22 cellular contexts compared by ENCODE assay signal in the genomic region with DNA sequence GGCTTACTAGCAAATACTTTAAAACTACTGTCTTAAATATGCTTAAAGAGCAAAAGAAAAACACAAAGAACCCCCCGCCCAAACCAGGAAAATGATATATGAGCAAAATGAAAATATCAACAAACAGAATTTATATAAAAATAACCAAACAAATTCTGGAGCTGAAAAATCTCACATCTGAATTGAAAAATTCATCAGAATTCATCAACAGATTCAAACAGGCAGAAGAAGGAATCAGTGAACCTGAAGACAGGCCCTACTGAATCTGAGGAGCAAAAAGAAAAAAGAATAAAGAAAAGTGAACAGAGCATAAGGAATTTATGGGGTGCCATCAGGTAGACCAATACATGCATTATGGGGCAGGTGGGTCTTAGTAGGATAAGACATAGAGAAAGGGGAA.
"Had no signal": no experiment of that assay in that cellular context is flagged by ENCODE, and none has a peak within 500 bp of the region (broad histone marks: within the 10 kb centered on the region; RNA-seq: fewer than 3 reads in every experiment).

No MANE protein-coding gene starts in this region.

- H3K36me3 ChIP-seq: colonic mucosa, esophagus muscularis mucosa, gastroesophageal sphincter, heart left ventricle, left lung, lower lobe of right lung had no signal

- H3K27me3 ChIP-seq: colonic mucosa, dorsolateral prefrontal cortex, esophagus muscularis mucosa, foreskin keratinocyte, hepatocyte, left lung had no signal

- H3K27ac ChIP-seq: colonic mucosa, dorsolateral prefrontal cortex, esophagus muscularis mucosa, foreskin keratinocyte, gastroesophageal sphincter, heart left ventricle, left lung, lower lobe of right lung had no signal

- H3K4me3 ChIP-seq: colonic mucosa, dorsolateral prefrontal cortex, esophagus muscularis mucosa, gastroesophageal sphincter, heart left ventricle, hepatocyte, left lung, lower lobe of right lung, mucosa of descending colon had no signal

- H3K4me1 ChIP-seq: colonic mucosa, esophagus muscularis mucosa, foreskin keratinocyte, gastroesophageal sphincter, heart left ventricle, left lung, lower lobe of right lung had no signal

- H3K4me1 Mint-ChIP-seq: mesothelial cell of epicardium, naive B cell had no signal

- H3K79me2 ChIP-seq: hepatocyte had no signal

- H3K27ac Mint-ChIP-seq: mesothelial cell of epicardium, naive B cell had no signal

- FAIRE-seq: endothelial cell of umbilical vein, frontal cortex, islet of Langerhans had no signal

- H3K4me2 ChIP-seq: hepatocyte had no signal

- DNase-seq: colonic mucosa; cortex of kidney; dermis blood vessel endothelial cell; dorsolateral prefrontal cortex; effector CD4-positive, alpha-beta T cell; effector memory CD4-positive, alpha-beta T cell; foreskin keratinocyte; heart left ventricle; hypothalamus; left cardiac atrium; left lung; left ventricle myocardium superior; lower lobe of right lung; mucosa of descending colon; naive B cell had no signal

- ATAC-seq: foreskin keratinocyte, gastroesophageal sphincter, heart left ventricle, left cardiac atrium, left lung, left ventricle myocardium superior, mucosa of descending colon had no signal

- H2AFZ ChIP-seq: hepatocyte had no signal

- H3K4me3 Mint-ChIP-seq: mesothelial cell of epicardium had no signal

- H3K9me3 ChIP-seq: colonic mucosa, lower lobe of right lung, mucosa of descending colon had no signal
